Comparison of ENCODE assay signal across 16 cellular contexts in the genomic region with DNA sequence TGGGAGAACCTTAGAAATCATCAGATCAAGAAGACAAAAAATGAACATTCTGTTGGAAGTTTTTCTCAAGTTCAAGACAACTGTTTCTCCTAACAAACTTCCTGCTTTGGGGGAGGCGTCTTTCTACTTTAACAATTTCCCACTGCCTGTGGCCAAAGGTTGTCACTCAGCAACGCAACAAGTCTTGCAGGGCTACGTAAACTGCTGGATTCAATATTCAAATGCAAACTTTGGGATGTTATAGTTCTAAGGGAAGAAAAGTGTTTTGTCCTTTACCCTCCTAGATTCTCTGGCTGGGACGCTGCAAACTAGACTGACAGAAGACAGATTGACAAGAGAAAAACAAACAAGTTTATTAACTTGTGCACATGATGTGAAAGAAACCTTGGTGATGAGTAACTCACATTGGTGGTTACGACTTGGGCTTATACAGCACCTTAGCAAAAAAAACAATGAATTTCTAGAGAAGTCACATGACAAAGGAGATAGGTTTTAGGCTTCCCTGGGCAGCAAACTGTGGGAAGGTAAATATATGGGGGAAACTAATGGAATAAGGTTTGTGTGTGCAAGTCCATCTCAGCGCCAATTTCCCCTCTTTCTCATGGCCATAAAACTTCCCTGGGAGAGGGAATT. TPM values are rescaled to one million over a fixed set of nuclear protein-coding genes. Genes with fewer than 3 reads are reported as not detected.
"Had no signal": no experiment of that assay in that cellular context is flagged by ENCODE, and none has a peak within 500 bp of the region (broad histone marks: within the 10 kb centered on the region; RNA-seq: fewer than 3 reads in every experiment).

No MANE protein-coding gene starts in this region.

- H3K27ac Mint-ChIP-seq: activated T-cell treated with anti-CD3 and anti-CD28 coated beads, Interleukin-2, amount 50 U/mL, for 72 hours had no signal

- H3K36me3 ChIP-seq: breast epithelium, gastrocnemius medialis had no signal

- ATAC-seq: gastrocnemius medialis had no signal

- H3K27me3 ChIP-seq: breast epithelium, gastrocnemius medialis had no signal

- DNase-seq: activated CD4-positive, alpha-beta T cell treated with anti-CD3 and anti-CD28 coated beads, Interleukin-2, amount 50 U/mL, for 1 hour; activated CD4-positive, CD25-positive, alpha-beta regulatory T cell treated with anti-CD3 and anti-CD28 coated beads, Interleukin-2, amount 50 U/mL, for 72 hours; activated CD8-positive, alpha-beta memory T cell treated with anti-CD3 and anti-CD28 coated beads, Interleukin-2, amount 50 U/mL, for 48 hours; activated naive CD4-positive, alpha-beta T cell treated with anti-CD3 and anti-CD28 coated beads, Interleukin-2, amount 50 U/mL, for 16 hours; activated T-cell treated with anti-CD3 and anti-CD28 coated beads, Interleukin-2, amount 50 U/mL, for 72 hours; cortex of kidney; gastrocnemius medialis; mesenchymal stem cell; nucleus accumbens; stimulated activated CD4-positive, alpha-beta T cell treated with anti-CD3 and anti-CD28 coated beads, Interleukin-1b, Interleukin-23, amount 100 ng/mL, for 48 hours; stimulated activated CD8-positive, alpha-beta memory T cell treated with anti-CD3 and anti-CD28 coated beads, Interleukin-4, amount 100 ng/mL, for 48 hours; stimulated activated naive CD4-positive, alpha-beta T cell; T-helper 1 cell; T1000 had no signal

- H3K4me1 Mint-ChIP-seq: nephron had no signal

- H3K9me3 ChIP-seq: breast epithelium, gastrocnemius medialis had no signal

- H3K4me3 Mint-ChIP-seq: nephron had no signal

- H3K27ac ChIP-seq: breast epithelium, gastrocnemius medialis had no signal

- H3K9me3 Mint-ChIP-seq: activated T-cell treated with anti-CD3 and anti-CD28 coated beads, Interleukin-2, amount 50 U/mL, for 72 hours had no signal

- H3K4me1 ChIP-seq: breast epithelium had no signal

- H3K4me3 ChIP-seq: breast epithelium, gastrocnemius medialis had no signal

RNA-seq across cellular contexts. Expression of a gene that starts 34.0 kb away (rescaled TPM):
- total RNA-seq: activated T-cell treated with anti-CD3 and anti-CD28 coated beads, Interleukin-2, amount 50 U/mL, for 72 hours had no signal
